12 cellular contexts compared by ENCODE assay signal in the genomic region with DNA sequence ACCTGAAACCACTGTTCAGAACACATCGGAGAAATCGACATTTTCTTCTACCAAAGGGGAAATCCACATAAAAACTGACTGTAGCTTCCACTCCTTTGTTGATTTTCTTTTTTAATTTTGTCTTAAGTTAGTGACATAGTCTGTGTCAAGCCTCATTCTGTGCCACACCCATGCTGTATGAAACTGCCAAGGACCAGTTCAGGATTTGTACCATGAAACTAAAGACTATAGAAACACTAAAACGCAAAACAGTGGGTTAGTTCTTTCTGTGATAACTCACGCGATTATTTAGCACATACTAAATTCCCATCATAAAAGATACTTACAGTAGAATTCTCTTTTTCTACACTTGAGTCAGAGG. TPM values are rescaled to one million over a fixed set of nuclear protein-coding genes. Genes with fewer than 3 reads are reported as not detected.
DNase-seq lines count a peak whose midpoint lies in the region; ATAC-seq and TF ChIP-seq lines count a peak whose summit lies in the region.
"Had no signal": no experiment of that assay in that cellular context is flagged by ENCODE, and none has a peak within 500 bp of the region (broad histone marks: within the 10 kb centered on the region; RNA-seq: fewer than 3 reads in every experiment).

No MANE protein-coding gene starts in this region.

- 0 out of 2 replicates have a peak overlapping the region, but pooled peaks have one; percentile 20 for H3K23ac ChIP-seq in IMR-90 (ENCODE audit: low read depth, low read length)

- 0 out of 4 replicates have a peak overlapping the region, but pooled peaks of 1 of the 2 experiments have one; percentile 2 for H4K8ac ChIP-seq in IMR-90 (ENCODE audit: low read depth in 2 of 2, low read length in 2 of 2)

- no peak overlapping the region for H2BK15ac ChIP-seq in IMR-90 (ENCODE audit: low read depth, low read length)

- H3K36me3 Mint-ChIP-seq in CD4-positive, alpha-beta T cell (ENCODE audit: low read depth): peaks cover 46% of the 10 kb centered on the region
- peaks cover 29% of the 10 kb centered on the region for H3K36me3 Mint-ChIP-seq in endothelial cell (ENCODE audit: low read depth, unreplicated experiment)
- peaks cover 15% of the 10 kb centered on the region for H3K36me3 Mint-ChIP-seq in progenitor cell of endocrine pancreas (ENCODE audit: insufficient read depth)

- H2AK9ac ChIP-seq in IMR-90 (replicated peaks; ENCODE audit: low read depth, low read length, poor library complexity): no peak overlapping the region

- H3K27ac Mint-ChIP-seq in CD4-positive, alpha-beta T cell: peak overlapping the region; percentile 91
- peak overlapping the region; percentile 97 for H3K27ac Mint-ChIP-seq in endothelial cell (ENCODE audit: unreplicated experiment)
- peak overlapping the region; percentile 85 for H3K27ac Mint-ChIP-seq in progenitor cell of endocrine pancreas

- H2BK120ac ChIP-seq in IMR-90 (ENCODE audit: low read depth, low read length): 0 out of 2 replicates have a peak overlapping the region, but pooled peaks have one; percentile 30

- no peak overlapping the region for H2BK20ac ChIP-seq in IMR-90 (ENCODE audit: low read depth, low read length)

- 50% methylated on average over 1 of the region's 5 CpGs; no CpG with 5 or more reads in 1 of the 2 experiments for WGBS in IMR-90 (ENCODE audit: extremely low coverage in 2 of 2, insufficient read length in 1 of 2), 2 experiments

- H3K79me1 ChIP-seq in IMR-90 (ENCODE audit: low read depth in 1 of 2, low read length in 2 of 2): peaks cover 5 to 27% of the 10 kb centered on the region in 2 experiments; a peak in 3 of 4 replicates

- H3K27ac ChIP-seq in CD4-positive, alpha-beta T cell (ENCODE audit: low read depth, low read length): peak overlapping the region; percentile 66
- peak overlapping the region; percentile 80; the same call in 1 of the 2 replicates for H3K27ac ChIP-seq in IMR-90 (ENCODE audit: insufficient read depth, low read length)
- H3K27ac ChIP-seq: SJCRH30 had no signal

- H3K9me3 Mint-ChIP-seq in CD4-positive, alpha-beta T cell: no peaks in the 10 kb centered on the region
- H3K9me3 Mint-ChIP-seq in endothelial cell (ENCODE audit: unreplicated experiment) (no peaks in the 10 kb centered on the region), progenitor cell of endocrine pancreas (ENCODE audit: low read depth) (no peaks in the 10 kb centered on the region)

- ATAC-seq in CD4-positive, alpha-beta T cell (ENCODE audit: poor library complexity): peak; percentile 27
- no peak for ATAC-seq in IMR-90 (ENCODE audit: low read depth)
- ATAC-seq in GM21528 (IDR thresholded peaks at IDR 0.05; ENCODE audit: low FRiP score, unreplicated experiment): no peak

- no peak for TF ChIP-seq CTCF in CD4-positive, alpha-beta T cell (IDR thresholded peaks at IDR 0.05)
- TF ChIP-seq CTCF in IMR-90 (conservative IDR thresholded peaks at IDR 0.05; ENCODE audit: low read depth, low read length): no peak
- no peak for TF ChIP-seq CTCF in endothelial cell (IDR thresholded peaks at IDR 0.05; ENCODE audit: unreplicated experiment)
- TF ChIP-seq CTCF in progenitor cell of endocrine pancreas (IDR thresholded peaks at IDR 0.05; ENCODE audit: unreplicated experiment): no peak

- dilution Hi-C loops in IMR-90 (cut with HindIII; ENCODE audit: low sequenced_read_pairs, unreplicated experiment): no loop called here

- no peak overlapping the region for H3K9ac ChIP-seq in IMR-90 (ENCODE audit: low read depth, low read length)

- H3K4me1 Mint-ChIP-seq in CD4-positive, alpha-beta T cell (ENCODE audit: low read depth): peaks cover 59% of the 10 kb centered on the region
- H3K4me1 Mint-ChIP-seq in endothelial cell (ENCODE audit: unreplicated experiment): peaks cover 59% of the 10 kb centered on the region
- H3K4me1 Mint-ChIP-seq in progenitor cell of endocrine pancreas (ENCODE audit: low read depth): peaks cover 28% of the 10 kb centered on the region

- peak overlapping the region; percentile 34; the same call in 1 of the 2 replicates for H4K5ac ChIP-seq in IMR-90 (ENCODE audit: low read depth, low read length)

- H3K27me3 ChIP-seq in CD4-positive, alpha-beta T cell (ENCODE audit: control insufficient read depth, insufficient read depth, low read length): no peaks in the 10 kb centered on the region
- no peaks in the 10 kb centered on the region for H3K27me3 ChIP-seq in IMR-90 (ENCODE audit: control insufficient read depth, insufficient read depth, low read length)
- H3K27me3 ChIP-seq: SJCRH30 had no signal

- H4K91ac ChIP-seq in IMR-90 (ENCODE audit: insufficient read depth, low read depth, low read length): no peak overlapping the region

- H2AFZ ChIP-seq in IMR-90 (replicated peaks; ENCODE audit: low read length, poor library complexity): no peak overlapping the region

- peaks cover 7% of the 10 kb centered on the region; the same call in 1 of the 2 replicates for H3K9me1 ChIP-seq in IMR-90 (ENCODE audit: insufficient read depth, low read length)

- no peak overlapping the region for H3K4me3 ChIP-seq in IMR-90 (ENCODE audit: insufficient read depth, low read depth, low read length)
- H3K4me3 ChIP-seq: SJCRH30 had no signal

- H2BK5ac ChIP-seq in IMR-90 (ENCODE audit: low read depth, low read length, poor library complexity, severe bottlenecking): no peak overlapping the region

- no peak overlapping the region for H3K14ac ChIP-seq in IMR-90 (replicated peaks; ENCODE audit: low read depth, low read length)

- no peaks in the 10 kb centered on the region for H4K20me1 ChIP-seq in IMR-90 (ENCODE audit: insufficient read depth, low read length)

- no peaks in the 10 kb centered on the region for H3K9me3 ChIP-seq in CD4-positive, alpha-beta T cell (ENCODE audit: control insufficient read depth, low read length)
- H3K9me3 ChIP-seq in IMR-90 (ENCODE audit: control insufficient read depth, insufficient read depth, low read length): no peaks in the 10 kb centered on the region
- H3K9me3 ChIP-seq: SJCRH30 had no signal

- H3K4me3 Mint-ChIP-seq in CD4-positive, alpha-beta T cell: peak overlapping the region; percentile 82
- H3K4me3 Mint-ChIP-seq in endothelial cell (ENCODE audit: unreplicated experiment): peak overlapping the region; percentile 68
- no peak overlapping the region for H3K4me3 Mint-ChIP-seq in progenitor cell of endocrine pancreas (ENCODE audit: low read depth)

- DNase-seq in CD4-positive, alpha-beta T cell: no peak
- no peak for DNase-seq in IMR-90
- no peak for DNase-seq in endothelial cell (ENCODE audit: low spot score)
- DNase-seq in progenitor cell of endocrine pancreas (ENCODE audit: low spot score, unreplicated experiment): no peak
- DNase-seq in T1000 (lab: John Stamatoyannopoulos, UW): no peak
- DNase-seq in hippocampal formation (lab: John Stamatoyannopoulos, UW): no peak
- DNase-seq: C1 segment of cervical spinal cord; NCI-H2171; NK-92 treated with Interleukin-12 subunit alpha and Interleukin-12 subunit beta, amount 100 ng/mL, for 24 hours; stimulated activated CD4-positive, alpha-beta T cell treated with anti-CD3 and anti-CD28 coated beads, Interleukin-4, amount 100 ng/mL, for 24 hours had no signal

- in situ Hi-C loops in IMR-90 (cut with MboI; ENCODE audit: low sequenced_read_pairs): no loop called here

- POLR2A ChIA-PET in CD4-positive, alpha-beta T cell (lab: Charles Lee): interaction anchor here (0.6 to 5.7 kb wide), 5 partner anchors 9 to 282 kb away, joined by 3 to 69 read pairs (median 4); no protein-coding TSS in a partner anchor
- POLR2A ChIA-PET in IMR-90 (lab: Charles Lee; ENCODE audit: unreplicated experiment): no interaction called here

- TF ChIP-seq POLR2A in IMR-90 (IDR thresholded peaks at IDR 0.05; ENCODE audit: low read depth, low read length): no peak

- BruUV-seq in IMR-90 (replicated peaks; lab: Mats Ljungman, UMichigan): no TSS peak

- no peak overlapping the region for H2AK5ac ChIP-seq in IMR-90 (ENCODE audit: low read depth, low read length)

- peak overlapping the region; percentile 83; the same call in 1 of the 2 replicates for H3K4me2 ChIP-seq in IMR-90 (ENCODE audit: low read depth, low read length)

- TF ChIP-seq RAD21 in IMR-90 (IDR thresholded peaks at IDR 0.05; ENCODE audit: low read length): no peak

- CTCF ChIA-PET in CD4-positive, alpha-beta T cell (lab: Charles Lee): interaction anchor here (1.8 kb wide), 1 partner anchor 20 kb away, joined by 5 read pairs; no protein-coding TSS in a partner anchor
- CTCF ChIA-PET in IMR-90 (lab: Yijun Ruan, JAX): no interaction called here

- H3K36me3 ChIP-seq in IMR-90 (ENCODE audit: control insufficient read depth, insufficient read depth, low read length): peaks cover 2% of the 10 kb centered on the region; the same call in 1 of the 2 replicates

- no peak overlapping the region for H3K4ac ChIP-seq in IMR-90 (ENCODE audit: low read depth, low read length)

- no peak overlapping the region for H3K56ac ChIP-seq in IMR-90 (ENCODE audit: extremely low read depth, insufficient read depth, low read length)

- H3K4me1 ChIP-seq in IMR-90 (ENCODE audit: control insufficient read depth, insufficient read depth, low read length): peaks cover 22% of the 10 kb centered on the region

- H3K18ac ChIP-seq in IMR-90 (ENCODE audit: low read depth, low read length): peak overlapping the region; percentile 80; the same call in 1 of the 2 replicates

- intact Hi-C loops in CD4-positive, alpha-beta T cell (cut with DNase I, micrococcal nuclease): loop anchor here in 1 of 2 experiments (5.0 kb wide), 1 partner anchor 53 kb away; the partner anchor contains the start of gene UXS1
- intact Hi-C loops in IMR-90 (cut with micrococcal nuclease): no loop called here

- no peaks in the 10 kb centered on the region for H3K27me3 Mint-ChIP-seq in CD4-positive, alpha-beta T cell
- H3K27me3 Mint-ChIP-seq in endothelial cell (ENCODE audit: unreplicated experiment) (peaks cover 11% of the 10 kb centered on the region), progenitor cell of endocrine pancreas (no peaks in the 10 kb centered on the region)

TF ChIP-seq in IMR-90, 13 proteins besides CTCF, POLR2A, EP300 and RAD21 (continues in another document):
- TF ChIP-seq, protein P1, sequence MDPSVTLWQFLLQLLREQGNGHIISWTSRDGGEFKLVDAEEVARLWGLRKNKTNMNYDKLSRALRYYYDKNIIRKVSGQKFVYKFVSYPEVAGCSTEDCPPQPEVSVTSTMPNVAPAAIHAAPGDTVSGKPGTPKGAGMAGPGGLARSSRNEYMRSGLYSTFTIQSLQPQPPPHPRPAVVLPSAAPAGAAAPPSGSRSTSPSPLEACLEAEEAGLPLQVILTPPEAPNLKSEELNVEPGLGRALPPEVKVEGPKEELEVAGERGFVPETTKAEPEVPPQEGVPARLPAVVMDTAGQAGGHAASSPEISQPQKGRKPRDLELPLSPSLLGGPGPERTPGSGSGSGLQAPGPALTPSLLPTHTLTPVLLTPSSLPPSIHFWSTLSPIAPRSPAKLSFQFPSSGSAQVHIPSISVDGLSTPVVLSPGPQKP (IDR thresholded peaks at IDR 0.05; ENCODE audit: borderline replicate concordance, low read depth, low read length): no peak
- TF ChIP-seq SMC3 (IDR thresholded peaks at IDR 0.05; ENCODE audit: low read depth, low read length): no peak

RNA-seq across cellular contexts. Expression of gene UXS1, which starts 54.5 kb away (rescaled TPM):
- 10 to 100 TPM; 59.3 to 67.1 TPM for total RNA-seq in CD4-positive, alpha-beta T cell
- 24.7 and 33.7 TPM in 2 replicates for total RNA-seq in IMR-90 (2012; rRNA removed)
- 54.1 and 54.3 TPM in 2 replicates for polyA plus RNA-seq in IMR-90 (2012; rRNA removed)
- 31.1 and 35.6 TPM in 2 replicates for polyA plus RNA-seq in IMR-90 (2012; cell fraction: cytosol; rRNA removed)
- polyA plus RNA-seq in IMR-90 (2012; cell fraction: nucleus; rRNA removed; ENCODE audit: low replicate concordance): 22.8 and 23.4 TPM in 2 replicates
- total RNA-seq in endothelial cell (ENCODE audit: unreplicated experiment): 60.4 TPM
- 60.7 and 62.1 TPM in 2 replicates for total RNA-seq in progenitor cell of endocrine pancreas
